Comparison of ENCODE assay signal across 23 cellular contexts in the genomic region with DNA sequence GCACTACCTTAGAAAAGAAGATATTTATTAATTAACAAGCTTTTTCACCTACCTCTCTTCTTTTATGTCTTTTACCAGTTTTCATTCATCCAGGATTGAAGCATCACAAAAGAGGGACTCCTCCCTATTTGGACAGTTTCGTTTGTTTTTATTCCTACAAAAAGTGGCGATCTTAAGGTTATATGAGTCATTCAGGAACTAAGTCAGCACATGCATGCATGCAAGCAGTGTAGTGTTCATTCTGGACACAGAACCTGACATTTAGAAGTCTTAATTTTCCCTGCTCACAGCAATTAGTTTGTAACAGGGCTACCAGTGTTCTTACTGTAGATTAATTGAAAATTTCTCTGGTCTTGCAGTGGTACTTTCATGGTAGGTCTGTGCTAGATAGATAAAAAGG. TPM values are rescaled to one million over a fixed set of nuclear protein-coding genes. Genes with fewer than 3 reads are reported as not detected.
DNase-seq lines count a peak whose midpoint lies in the region; ATAC-seq and TF ChIP-seq lines count a peak whose summit lies in the region.
"Had no signal": no experiment of that assay in that cellular context is flagged by ENCODE, and none has a peak within 500 bp of the region (broad histone marks: within the 10 kb centered on the region; RNA-seq: fewer than 3 reads in every experiment).

No MANE protein-coding gene starts in this region.

- H2AK9ac ChIP-seq in IMR-90 (replicated peaks; ENCODE audit: low read depth, low read length, poor library complexity), result no peak overlapping the region

- no peaks in the 10 kb centered on the region for H3K79me1 ChIP-seq in IMR-90 (ENCODE audit: low read depth in 1 of 2, low read length in 2 of 2)

- no peak overlapping the region for H3K4ac ChIP-seq in IMR-90 (ENCODE audit: low read depth, low read length)

- in situ Hi-C loops in ACHN (cut with HindIII; ENCODE audit: low pct_ligation_motif_present, low pct_unique_long_range_greater_than_20kb, low sequenced_read_pairs), result no loop called here
- in situ Hi-C loops in IMR-90 (cut with MboI; ENCODE audit: low sequenced_read_pairs), result no loop called here

- H3K4me2 ChIP-seq in IMR-90 (ENCODE audit: low read depth, low read length), result no peak overlapping the region

- no peak overlapping the region for H2BK5ac ChIP-seq in IMR-90 (ENCODE audit: low read depth, low read length, poor library complexity, severe bottlenecking)

- POLR2A ChIA-PET in IMR-90 (lab: Charles Lee; ENCODE audit: unreplicated experiment), result no interaction called here

- H2BK20ac ChIP-seq in IMR-90 (ENCODE audit: low read depth, low read length), result no peak overlapping the region

- CTCF ChIA-PET in IMR-90 (lab: Yijun Ruan, JAX), result no interaction called here

- no peak overlapping the region for H4K5ac ChIP-seq in IMR-90 (ENCODE audit: low read depth, low read length)

- H3K27ac ChIP-seq in IMR-90 (ENCODE audit: insufficient read depth, low read length), result no peak overlapping the region
- no peak overlapping the region for H3K27ac ChIP-seq in foreskin keratinocyte
- H3K27ac ChIP-seq: left lung, right atrium auricular region, tibial nerve had no signal

- dilution Hi-C loops in IMR-90 (cut with HindIII; ENCODE audit: low sequenced_read_pairs, unreplicated experiment), result no loop called here

- TF ChIP-seq RAD21 in IMR-90 (IDR thresholded peaks at IDR 0.05; ENCODE audit: low read length), result no peak

- H3K18ac ChIP-seq in IMR-90 (ENCODE audit: low read depth, low read length), result no peak overlapping the region

- intact Hi-C loops in IMR-90 (cut with micrococcal nuclease), result no loop called here

- H2AFZ ChIP-seq in IMR-90 (replicated peaks; ENCODE audit: low read length, poor library complexity), result no peak overlapping the region

- H3K27me3 ChIP-seq in IMR-90 (ENCODE audit: control insufficient read depth, insufficient read depth, low read length) (no peaks in the 10 kb centered on the region), foreskin keratinocyte (peaks cover 3% of the 10 kb centered on the region)
- H3K27me3 ChIP-seq: left lung, right atrium auricular region, tibial nerve had no signal

- H3K36me3 ChIP-seq in IMR-90 (ENCODE audit: control insufficient read depth, insufficient read depth, low read length), result no peaks in the 10 kb centered on the region
- H3K36me3 ChIP-seq: left lung, right atrium auricular region, tibial nerve had no signal

- DNase-seq in ACHN, result peak; percentile 25
- DNase-seq in IMR-90, result peak; percentile 22
- DNase-seq in brain pericyte (ENCODE audit: low read depth, low spot score), result peak; percentile 2
- peak; percentile 6 to 9 for DNase-seq in foreskin keratinocyte
- no peak for DNase-seq in stimulated activated naive CD8-positive, alpha-beta T cell treated with anti-CD3 and anti-CD28 coated beads, Interleukin-15, Interleukin-2, amounts not matched to agents 100 U/mL and 50 U/mL, for 24 hours
- no peak for DNase-seq in DMS114 treated with DMSO at 0.1 percent for 48 hours (lab: John Stamatoyannopoulos, UW; ENCODE audit: unreplicated experiment)
- DNase-seq in dedifferentiated amniotic fluid mesenchymal stem cell (ENCODE audit: extremely low spot score), result no peak
- DNase-seq: activated CD4-positive, CD25-positive, alpha-beta regulatory T cell treated with anti-CD3 and anti-CD28 coated beads, Interleukin-2, amount 50 U/mL, for 72 hours; activated naive CD8-positive, alpha-beta T cell treated with anti-CD3 and anti-CD28 coated beads for 36 hours; caudate nucleus; DMS79 treated with DMSO at 0.1 percent for 48 hours; effector CD8-positive, alpha-beta T cell; Karpas-422; left lung; mucosa of descending colon; NCI-H1105 treated with DMSO at 0.1 percent for 48 hours; NCI-H69; stimulated activated naive CD4-positive, alpha-beta T cell had no signal

- no peak overlapping the region for H3K56ac ChIP-seq in IMR-90 (ENCODE audit: extremely low read depth, insufficient read depth, low read length)

- H3K23ac ChIP-seq in IMR-90 (ENCODE audit: low read depth, low read length), result no peak overlapping the region

- H4K20me1 ChIP-seq in IMR-90 (ENCODE audit: insufficient read depth, low read length), result no peaks in the 10 kb centered on the region

- TF ChIP-seq CTCF in IMR-90 (conservative IDR thresholded peaks at IDR 0.05; ENCODE audit: low read depth, low read length) (no peak), foreskin keratinocyte (conservative IDR thresholded peaks at IDR 0.05) (no peak)

- H2BK15ac ChIP-seq in IMR-90 (ENCODE audit: low read depth, low read length), result no peak overlapping the region

- H2AK5ac ChIP-seq in IMR-90 (ENCODE audit: low read depth, low read length), result no peak overlapping the region

- H3K4me3 ChIP-seq in IMR-90 (ENCODE audit: insufficient read depth, low read depth, low read length), result no peak overlapping the region
- H3K4me3 ChIP-seq: left lung, mucosa of descending colon, right atrium auricular region, tibial nerve had no signal

- ATAC-seq in IMR-90 (ENCODE audit: low read depth) (peak; percentile 62; the same call in 1 of the 2 replicates), foreskin keratinocyte (no peak), HG02623 (IDR thresholded peaks at IDR 0.05; ENCODE audit: unreplicated experiment) (no peak)
- no peak for ATAC-seq in stimulated activated naive CD8-positive, alpha-beta T cell treated with anti-CD3 and anti-CD28 coated beads, Interleukin-15, Interleukin-2, amounts not matched to agents 100 U/mL and 50 U/mL, for 24 hours
- ATAC-seq: left lung, mucosa of descending colon had no signal

- no peaks in the 10 kb centered on the region for H3K9me3 ChIP-seq in IMR-90 (ENCODE audit: control insufficient read depth, insufficient read depth, low read length)
- H3K9me3 ChIP-seq: mucosa of descending colon, right atrium auricular region had no signal

- no TSS peak for BruUV-seq in IMR-90 (replicated peaks; lab: Mats Ljungman, UMichigan)

- no peaks in the 10 kb centered on the region for H3K9me1 ChIP-seq in IMR-90 (ENCODE audit: insufficient read depth, low read length)

- no peak for TF ChIP-seq POLR2A in IMR-90 (IDR thresholded peaks at IDR 0.05; ENCODE audit: low read depth, low read length)

- H4K8ac ChIP-seq in IMR-90 (ENCODE audit: low read depth in 2 of 2, low read length in 2 of 2), result no peak overlapping the region

- no peak overlapping the region for H4K91ac ChIP-seq in IMR-90 (ENCODE audit: insufficient read depth, low read depth, low read length)

- 0% methylated on average over 2 of the region's 2 CpGs; no CpG with 5 or more reads in 1 of the 2 experiments for whole genome bisulfite sequencing in IMR-90 (ENCODE audit: extremely low coverage in 2 of 2, insufficient read length in 1 of 2), 2 experiments

- H3K4me1 ChIP-seq in IMR-90 (ENCODE audit: control insufficient read depth, insufficient read depth, low read length), result no peaks in the 10 kb centered on the region
- no peaks in the 10 kb centered on the region for H3K4me1 ChIP-seq in foreskin keratinocyte
- H3K4me1 ChIP-seq: left lung, right atrium auricular region, tibial nerve had no signal

- no peak overlapping the region for H2BK120ac ChIP-seq in IMR-90 (ENCODE audit: low read depth, low read length)

- no peak overlapping the region for H3K14ac ChIP-seq in IMR-90 (replicated peaks; ENCODE audit: low read depth, low read length)

- no peak overlapping the region for H3K9ac ChIP-seq in IMR-90 (ENCODE audit: low read depth, low read length)

TF ChIP-seq in IMR-90, 13 proteins besides CTCF, POLR2A, EP300 and RAD21:
- TF ChIP-seq BHLHE40 (IDR thresholded peaks at IDR 0.05; ENCODE audit: low read depth, low read length) (no peak), RCOR1 (IDR thresholded peaks at IDR 0.05; ENCODE audit: insufficient replicate concordance, low read length) (no peak), NFE2L2 (IDR thresholded peaks at IDR 0.05; ENCODE audit: low read depth, low read length) (no peak), SMC3 (IDR thresholded peaks at IDR 0.05; ENCODE audit: low read depth, low read length) (no peak), MAZ (IDR thresholded peaks at IDR 0.05; ENCODE audit: borderline replicate concordance, low read depth, low read length) (no peak), CEBPB (IDR thresholded peaks at IDR 0.05; ENCODE audit: low read depth, low read length) (no peak), MXI1 (IDR thresholded peaks at IDR 0.05; ENCODE audit: borderline replicate concordance, low read depth, low read length) (no peak), RFX5 (IDR thresholded peaks at IDR 0.05; ENCODE audit: low read depth, low read length) (no peak), MAFK (IDR thresholded peaks at IDR 0.05; ENCODE audit: low read depth, low read length) (no peak)
- TF ChIP-seq, protein P1, sequence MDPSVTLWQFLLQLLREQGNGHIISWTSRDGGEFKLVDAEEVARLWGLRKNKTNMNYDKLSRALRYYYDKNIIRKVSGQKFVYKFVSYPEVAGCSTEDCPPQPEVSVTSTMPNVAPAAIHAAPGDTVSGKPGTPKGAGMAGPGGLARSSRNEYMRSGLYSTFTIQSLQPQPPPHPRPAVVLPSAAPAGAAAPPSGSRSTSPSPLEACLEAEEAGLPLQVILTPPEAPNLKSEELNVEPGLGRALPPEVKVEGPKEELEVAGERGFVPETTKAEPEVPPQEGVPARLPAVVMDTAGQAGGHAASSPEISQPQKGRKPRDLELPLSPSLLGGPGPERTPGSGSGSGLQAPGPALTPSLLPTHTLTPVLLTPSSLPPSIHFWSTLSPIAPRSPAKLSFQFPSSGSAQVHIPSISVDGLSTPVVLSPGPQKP (IDR thresholded peaks at IDR 0.05; ENCODE audit: borderline replicate concordance, low read depth, low read length), result no peak

RNA-seq across cellular contexts. Expression of a gene that starts 47.9 kb away (rescaled TPM):
- total RNA-seq in IMR-90 (2012; rRNA removed) (not detected in 2 replicates), foreskin keratinocyte (0.18 and 0.20 TPM in 2 replicates)
- polyA plus RNA-seq in IMR-90 (2012; rRNA removed) (not detected in 2 replicates), foreskin keratinocyte (0.07 and 0.11 TPM in 2 replicates)
- not detected in 2 replicates for polyA plus RNA-seq in IMR-90 (2012; cell fraction: cytosol; rRNA removed)
- polyA plus RNA-seq in IMR-90 (2012; cell fraction: nucleus; rRNA removed; ENCODE audit: low replicate concordance), result not detected in 2 replicates
- total RNA-seq: activated CD8-positive, alpha-beta memory T cell treated with anti-CD3 and anti-CD28 coated beads for 36 hours; activated naive CD8-positive, alpha-beta T cell treated with anti-CD3 and anti-CD28 coated beads for 36 hours; left lung; mucosa of descending colon; tibial nerve had no signal
- polyA plus RNA-seq: CD14-positive monocyte had no signal

Comparison
In these comparisons a context has a peak if more than half of its experiments do, and no peak if none do; other contexts are left out.
1. DNase-seq: peak in ACHN (single experiment), IMR-90 (single experiment), brain pericyte (single experiment) and foreskin keratinocyte (2 of 2); none in stimulated activated naive CD8-positive, alpha-beta T cell treated with anti-CD3 and anti-CD28 coated beads, Interleukin-15, Interleukin-2, amounts not matched to agents 100 U/mL and 50 U/mL, for 24 hours (single experiment), DMS114 treated with DMSO at 0.1 percent for 48 hours (single experiment) and dedifferentiated amniotic fluid mesenchymal stem cell (single experiment).